ENCODE assay signal across 1 cellular context in the genomic region with DNA sequence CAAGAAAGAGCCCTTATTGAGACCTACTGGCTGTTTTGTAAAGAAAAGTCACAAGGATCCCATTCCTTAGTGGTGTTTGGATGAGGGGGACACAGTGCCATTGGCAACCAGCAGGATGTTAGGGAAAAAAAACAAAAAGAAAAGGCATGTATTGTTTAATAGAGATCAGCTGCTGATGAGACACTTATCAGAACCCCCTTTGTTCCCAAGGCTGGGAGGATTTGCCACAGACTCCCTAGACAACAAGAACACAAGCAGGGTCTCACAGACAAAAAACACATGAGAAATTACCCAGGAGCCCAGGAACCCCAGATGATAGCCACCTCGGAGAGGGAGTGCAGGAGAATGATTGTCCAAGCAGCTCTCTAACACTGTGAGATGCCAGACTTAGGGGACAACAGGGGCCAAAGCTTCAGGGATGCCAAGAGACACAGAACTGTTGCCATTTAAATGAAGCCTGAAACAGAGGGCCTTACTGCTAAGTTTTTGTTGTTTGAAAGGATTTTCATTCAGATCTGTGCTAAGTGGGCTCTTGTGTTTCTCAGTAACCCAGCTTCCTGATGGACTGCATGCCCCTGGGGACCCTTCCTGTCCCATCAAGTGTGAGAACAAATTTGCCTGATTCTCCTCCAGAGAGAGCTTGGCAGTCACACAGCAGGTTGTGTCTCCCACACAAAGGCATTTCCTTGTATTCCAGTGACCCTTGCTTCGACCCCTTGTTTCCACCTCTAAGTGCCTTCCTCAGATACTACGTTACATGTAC.
A peak's percentile ranks its signal among the peaks of the same experiment; 100 is the strongest.
TF ChIP-seq lines count a peak whose summit lies in the region.

No MANE protein-coding gene starts in this region.

TF ChIP-seq in WTC11, 78 proteins besides CTCF, POLR2A, EP300 and RAD21 (continued from another document and continues in another):
- TF ChIP-seq, protein P1, sequence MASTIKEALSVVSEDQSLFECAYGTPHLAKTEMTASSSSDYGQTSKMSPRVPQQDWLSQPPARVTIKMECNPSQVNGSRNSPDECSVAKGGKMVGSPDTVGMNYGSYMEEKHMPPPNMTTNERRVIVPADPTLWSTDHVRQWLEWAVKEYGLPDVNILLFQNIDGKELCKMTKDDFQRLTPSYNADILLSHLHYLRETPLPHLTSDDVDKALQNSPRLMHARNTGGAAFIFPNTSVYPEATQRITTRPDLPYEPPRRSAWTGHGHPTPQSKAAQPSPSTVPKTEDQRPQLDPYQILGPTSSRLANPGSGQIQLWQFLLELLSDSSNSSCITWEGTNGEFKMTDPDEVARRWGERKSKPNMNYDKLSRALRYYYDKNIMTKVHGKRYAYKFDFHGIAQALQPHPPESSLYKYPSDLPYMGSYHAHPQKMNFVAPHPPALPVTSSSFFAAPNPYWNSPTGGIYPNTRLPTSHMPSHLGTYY (CRISPR knock-in tag; IDR thresholded peaks at IDR 0.05), result 0 out of 2 replicates have a peak, but pooled peaks have one; percentile 51
- TF ChIP-seq USF2 (CRISPR knock-in tag; IDR thresholded peaks at IDR 0.05) (peak; percentile 38; the same call in 1 of the 2 replicates), ZNF219 (CRISPR knock-in tag; IDR thresholded peaks at IDR 0.05; ENCODE audit: borderline replicate concordance) (no peak), TEAD1 (CRISPR knock-in tag; IDR thresholded peaks at IDR 0.05) (0 out of 2 replicates have a peak, but pooled peaks have one; percentile 52), PRDM15 (CRISPR knock-in tag; IDR thresholded peaks at IDR 0.05) (no peak), E2F1 (CRISPR knock-in tag; IDR thresholded peaks at IDR 0.05) (no peak), NR1H2 (CRISPR knock-in tag; IDR thresholded peaks at IDR 0.05) (no peak), GRHL2 (CRISPR knock-in tag; IDR thresholded peaks at IDR 0.05; ENCODE audit: insufficient replicate concordance, severe bottlenecking) (no peak), JUN (CRISPR knock-in tag; IDR thresholded peaks at IDR 0.05) (no peak), MXD4 (CRISPR knock-in tag; IDR thresholded peaks at IDR 0.05; ENCODE audit: borderline replicate concordance) (no peak), HMGA2 (CRISPR knock-in tag; IDR thresholded peaks at IDR 0.05) (no peak), FOXJ3 (CRISPR knock-in tag; IDR thresholded peaks at IDR 0.05; ENCODE audit: borderline replicate concordance) (no peak), ZNF423 (CRISPR knock-in tag; IDR thresholded peaks at IDR 0.05) (no peak), FOXK1 (CRISPR knock-in tag; IDR thresholded peaks at IDR 0.05) (peak; percentile 65; the same call in 1 of the 2 replicates), ATF3 (CRISPR knock-in tag; conservative IDR thresholded peaks at IDR 0.05) (no peak), GABPB1 (CRISPR knock-in tag; IDR thresholded peaks at IDR 0.05) (no peak), ATF1 (CRISPR knock-in tag; IDR thresholded peaks at IDR 0.05) (no peak), ZNF138 (CRISPR knock-in tag; conservative IDR thresholded peaks at IDR 0.05) (no peak), RELA (CRISPR knock-in tag; IDR thresholded peaks at IDR 0.05; ENCODE audit: borderline replicate concordance) (no peak), SMAD3 (CRISPR knock-in tag; IDR thresholded peaks at IDR 0.05; ENCODE audit: borderline replicate concordance) (no peak), IRF2 (CRISPR knock-in tag; IDR thresholded peaks at IDR 0.05; ENCODE audit: borderline replicate concordance, low read depth) (no peak), GTF2I (CRISPR knock-in tag; conservative IDR thresholded peaks at IDR 0.05) (no peak)
- TF ChIP-seq, protein P2, sequence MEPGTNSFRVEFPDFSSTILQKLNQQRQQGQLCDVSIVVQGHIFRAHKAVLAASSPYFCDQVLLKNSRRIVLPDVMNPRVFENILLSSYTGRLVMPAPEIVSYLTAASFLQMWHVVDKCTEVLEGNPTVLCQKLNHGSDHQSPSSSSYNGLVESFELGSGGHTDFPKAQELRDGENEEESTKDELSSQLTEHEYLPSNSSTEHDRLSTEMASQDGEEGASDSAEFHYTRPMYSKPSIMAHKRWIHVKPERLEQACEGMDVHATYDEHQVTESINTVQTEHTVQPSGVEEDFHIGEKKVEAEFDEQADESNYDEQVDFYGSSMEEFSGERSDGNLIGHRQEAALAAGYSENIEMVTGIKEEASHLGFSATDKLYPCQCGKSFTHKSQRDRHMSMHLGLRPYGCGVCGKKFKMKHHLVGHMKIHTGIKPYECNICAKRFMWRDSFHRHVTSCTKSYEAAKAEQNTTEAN (CRISPR knock-in tag; IDR thresholded peaks at IDR 0.05), result no peak
- TF ChIP-seq, protein P3, sequence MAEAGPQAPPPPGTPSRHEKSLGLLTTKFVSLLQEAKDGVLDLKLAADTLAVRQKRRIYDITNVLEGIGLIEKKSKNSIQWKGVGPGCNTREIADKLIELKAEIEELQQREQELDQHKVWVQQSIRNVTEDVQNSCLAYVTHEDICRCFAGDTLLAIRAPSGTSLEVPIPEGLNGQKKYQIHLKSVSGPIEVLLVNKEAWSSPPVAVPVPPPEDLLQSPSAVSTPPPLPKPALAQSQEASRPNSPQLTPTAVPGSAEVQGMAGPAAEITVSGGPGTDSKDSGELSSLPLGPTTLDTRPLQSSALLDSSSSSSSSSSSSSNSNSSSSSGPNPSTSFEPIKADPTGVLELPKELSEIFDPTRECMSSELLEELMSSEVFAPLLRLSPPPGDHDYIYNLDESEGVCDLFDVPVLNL (CRISPR knock-in tag; IDR thresholded peaks at IDR 0.05; ENCODE audit: borderline replicate concordance, low read depth), result no peak
- TF ChIP-seq, protein P4, sequence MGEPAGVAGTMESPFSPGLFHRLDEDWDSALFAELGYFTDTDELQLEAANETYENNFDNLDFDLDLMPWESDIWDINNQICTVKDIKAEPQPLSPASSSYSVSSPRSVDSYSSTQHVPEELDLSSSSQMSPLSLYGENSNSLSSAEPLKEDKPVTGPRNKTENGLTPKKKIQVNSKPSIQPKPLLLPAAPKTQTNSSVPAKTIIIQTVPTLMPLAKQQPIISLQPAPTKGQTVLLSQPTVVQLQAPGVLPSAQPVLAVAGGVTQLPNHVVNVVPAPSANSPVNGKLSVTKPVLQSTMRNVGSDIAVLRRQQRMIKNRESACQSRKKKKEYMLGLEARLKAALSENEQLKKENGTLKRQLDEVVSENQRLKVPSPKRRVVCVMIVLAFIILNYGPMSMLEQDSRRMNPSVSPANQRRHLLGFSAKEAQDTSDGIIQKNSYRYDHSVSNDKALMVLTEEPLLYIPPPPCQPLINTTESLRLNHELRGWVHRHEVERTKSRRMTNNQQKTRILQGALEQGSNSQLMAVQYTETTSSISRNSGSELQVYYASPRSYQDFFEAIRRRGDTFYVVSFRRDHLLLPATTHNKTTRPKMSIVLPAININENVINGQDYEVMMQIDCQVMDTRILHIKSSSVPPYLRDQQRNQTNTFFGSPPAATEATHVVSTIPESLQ (CRISPR knock-in tag; IDR thresholded peaks at IDR 0.05), result no peak
- TF ChIP-seq, protein P5, sequence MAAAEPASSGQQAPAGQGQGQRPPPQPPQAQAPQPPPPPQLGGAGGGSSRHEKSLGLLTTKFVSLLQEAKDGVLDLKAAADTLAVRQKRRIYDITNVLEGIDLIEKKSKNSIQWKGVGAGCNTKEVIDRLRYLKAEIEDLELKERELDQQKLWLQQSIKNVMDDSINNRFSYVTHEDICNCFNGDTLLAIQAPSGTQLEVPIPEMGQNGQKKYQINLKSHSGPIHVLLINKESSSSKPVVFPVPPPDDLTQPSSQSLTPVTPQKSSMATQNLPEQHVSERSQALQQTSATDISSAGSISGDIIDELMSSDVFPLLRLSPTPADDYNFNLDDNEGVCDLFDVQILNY (CRISPR knock-in tag; IDR thresholded peaks at IDR 0.05), result no peak
- TF ChIP-seq, protein P6, sequence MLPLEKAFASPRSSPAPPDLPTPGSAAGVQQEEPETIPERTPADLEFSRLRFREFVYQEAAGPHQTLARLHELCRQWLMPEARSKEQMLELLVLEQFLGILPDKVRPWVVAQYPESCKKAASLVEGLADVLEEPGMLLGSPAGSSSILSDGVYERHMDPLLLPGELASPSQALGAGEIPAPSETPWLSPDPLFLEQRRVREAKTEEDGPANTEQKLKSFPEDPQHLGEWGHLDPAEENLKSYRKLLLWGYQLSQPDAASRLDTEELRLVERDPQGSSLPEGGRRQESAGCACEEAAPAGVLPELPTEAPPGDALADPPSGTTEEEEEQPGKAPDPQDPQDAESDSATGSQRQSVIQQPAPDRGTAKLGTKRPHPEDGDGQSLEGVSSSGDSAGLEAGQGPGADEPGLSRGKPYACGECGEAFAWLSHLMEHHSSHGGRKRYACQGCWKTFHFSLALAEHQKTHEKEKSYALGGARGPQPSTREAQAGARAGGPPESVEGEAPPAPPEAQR (CRISPR knock-in tag; IDR thresholded peaks at IDR 0.05), result no peak
- TF ChIP-seq, protein P7, sequence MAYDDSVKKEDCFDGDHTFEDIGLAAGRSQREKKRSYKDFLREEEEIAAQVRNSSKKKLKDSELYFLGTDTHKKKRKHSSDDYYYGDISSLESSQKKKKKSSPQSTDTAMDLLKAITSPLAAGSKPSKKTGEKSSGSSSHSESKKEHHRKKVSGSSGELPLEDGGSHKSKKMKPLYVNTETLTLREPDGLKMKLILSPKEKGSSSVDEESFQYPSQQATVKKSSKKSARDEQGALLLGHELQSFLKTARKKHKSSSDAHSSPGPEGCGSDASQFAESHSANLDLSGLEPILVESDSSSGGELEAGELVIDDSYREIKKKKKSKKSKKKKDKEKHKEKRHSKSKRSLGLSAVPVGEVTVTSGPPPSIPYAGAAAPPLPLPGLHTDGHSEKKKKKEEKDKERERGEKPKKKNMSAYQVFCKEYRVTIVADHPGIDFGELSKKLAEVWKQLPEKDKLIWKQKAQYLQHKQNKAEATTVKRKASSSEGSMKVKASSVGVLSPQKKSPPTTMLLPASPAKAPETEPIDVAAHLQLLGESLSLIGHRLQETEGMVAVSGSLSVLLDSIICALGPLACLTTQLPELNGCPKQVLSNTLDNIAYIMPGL (CRISPR knock-in tag; IDR thresholded peaks at IDR 0.05), result no peak
- TF ChIP-seq, protein P8, sequence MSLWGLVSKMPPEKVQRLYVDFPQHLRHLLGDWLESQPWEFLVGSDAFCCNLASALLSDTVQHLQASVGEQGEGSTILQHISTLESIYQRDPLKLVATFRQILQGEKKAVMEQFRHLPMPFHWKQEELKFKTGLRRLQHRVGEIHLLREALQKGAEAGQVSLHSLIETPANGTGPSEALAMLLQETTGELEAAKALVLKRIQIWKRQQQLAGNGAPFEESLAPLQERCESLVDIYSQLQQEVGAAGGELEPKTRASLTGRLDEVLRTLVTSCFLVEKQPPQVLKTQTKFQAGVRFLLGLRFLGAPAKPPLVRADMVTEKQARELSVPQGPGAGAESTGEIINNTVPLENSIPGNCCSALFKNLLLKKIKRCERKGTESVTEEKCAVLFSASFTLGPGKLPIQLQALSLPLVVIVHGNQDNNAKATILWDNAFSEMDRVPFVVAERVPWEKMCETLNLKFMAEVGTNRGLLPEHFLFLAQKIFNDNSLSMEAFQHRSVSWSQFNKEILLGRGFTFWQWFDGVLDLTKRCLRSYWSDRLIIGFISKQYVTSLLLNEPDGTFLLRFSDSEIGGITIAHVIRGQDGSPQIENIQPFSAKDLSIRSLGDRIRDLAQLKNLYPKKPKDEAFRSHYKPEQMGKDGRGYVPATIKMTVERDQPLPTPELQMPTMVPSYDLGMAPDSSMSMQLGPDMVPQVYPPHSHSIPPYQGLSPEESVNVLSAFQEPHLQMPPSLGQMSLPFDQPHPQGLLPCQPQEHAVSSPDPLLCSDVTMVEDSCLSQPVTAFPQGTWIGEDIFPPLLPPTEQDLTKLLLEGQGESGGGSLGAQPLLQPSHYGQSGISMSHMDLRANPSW (CRISPR knock-in tag; conservative IDR thresholded peaks at IDR 0.05; ENCODE audit: low read depth), result no peak
- TF ChIP-seq, protein P9, sequence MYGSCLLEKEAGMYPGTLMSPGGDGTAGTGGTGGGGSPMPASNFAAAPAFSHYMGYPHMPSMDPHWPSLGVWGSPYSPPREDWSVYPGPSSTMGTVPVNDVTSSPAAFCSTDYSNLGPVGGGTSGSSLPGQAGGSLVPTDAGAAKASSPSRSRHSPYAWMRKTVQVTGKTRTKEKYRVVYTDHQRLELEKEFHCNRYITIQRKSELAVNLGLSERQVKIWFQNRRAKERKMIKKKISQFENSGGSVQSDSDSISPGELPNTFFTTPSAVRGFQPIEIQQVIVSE (CRISPR knock-in tag; IDR thresholded peaks at IDR 0.05; ENCODE audit: borderline replicate concordance), result no peak
